In the genomic region with DNA sequence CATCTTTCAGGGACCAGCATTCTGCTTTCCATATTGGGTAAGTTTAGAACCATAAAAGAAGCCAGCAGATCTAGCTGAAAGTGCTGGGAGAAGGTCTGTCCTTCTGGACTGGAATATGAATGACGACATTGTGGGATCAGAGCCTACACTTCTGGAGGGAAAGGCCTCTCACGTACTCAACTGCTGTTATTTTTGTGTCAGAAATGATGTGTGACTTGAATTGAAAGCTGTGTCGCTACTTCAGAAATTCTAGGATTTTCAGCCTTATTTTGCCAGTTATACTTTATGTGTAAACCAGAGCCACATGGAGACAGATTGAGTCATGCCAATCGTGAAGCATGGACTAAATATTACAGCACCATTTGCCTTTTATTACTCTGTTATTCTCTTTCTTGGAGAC, we compare ENCODE assay signal across 17 cellular contexts.
"Had no signal": no experiment of that assay in that cellular context is flagged by ENCODE, and none has a peak within 500 bp of the region (broad histone marks: within the 10 kb centered on the region; RNA-seq: fewer than 3 reads in every experiment).

No MANE protein-coding gene starts in this region.

- H3K9me3 ChIP-seq: transverse colon had no signal

- H3K27me3 Mint-ChIP-seq: brain; dendritic cell treated with granulocyte-macrophage colony-stimulating factor and Interleukin-4, amounts not matched to agents 40 ng/mL and 50 ng/mL, for 4 days had no signal

- H3K27ac Mint-ChIP-seq: activated CD4-positive, alpha-beta T cell treated with anti-CD3 and anti-CD28 coated beads, Interleukin-2, amount 10 ng/mL, durations not matched to agents 7 days and 5 days; activated naive CD4-positive, alpha-beta T cell treated with anti-CD3 and anti-CD28 coated beads, Interleukin-2, amount 10 ng/mL, durations not matched to agents 7 days and 5 days; activated T-helper 17 cell treated with anti-CD3 and anti-CD28 coated beads, Interleukin-2, amount 50 U/mL, for 72 hours; dendritic cell treated with granulocyte-macrophage colony-stimulating factor and Interleukin-4, amounts not matched to agents 40 ng/mL and 50 ng/mL, for 4 days; immature natural killer cell; natural killer cell treated with Interleukin-12 subunit alpha and Interleukin-12 subunit beta and Interleukin-15 and Interleukin-18, amount 100 ng/mL, for 72 hours; stimulated activated naive CD8-positive, alpha-beta T cell treated with anti-CD3 and anti-CD28 coated beads, Interleukin-15, amount 100 ng/mL, for 72 hours; T-helper 1 cell treated with Interleukin-12 subunit alpha and Interleukin-12 subunit beta and Interleukin-4 antibody, amounts not matched to agents 30 μg/mL and 1 μg/mL, for 36 hours had no signal

- H3K4me1 Mint-ChIP-seq: activated CD4-positive, alpha-beta T cell treated with anti-CD3 and anti-CD28 coated beads, Interleukin-2, amount 10 ng/mL, durations not matched to agents 7 days and 5 days; activated naive CD4-positive, alpha-beta T cell treated with anti-CD3 and anti-CD28 coated beads, Interleukin-2, amount 10 ng/mL, durations not matched to agents 7 days and 5 days; immature natural killer cell; stimulated activated naive CD8-positive, alpha-beta T cell treated with anti-CD3 and anti-CD28 coated beads, Interleukin-15, amount 100 ng/mL, for 72 hours had no signal

- H3K36me3 ChIP-seq: transverse colon had no signal

- H3K27me3 ChIP-seq: transverse colon had no signal

- H3K4me3 ChIP-seq: transverse colon had no signal

- H3K4me3 Mint-ChIP-seq: activated CD4-positive, alpha-beta T cell treated with anti-CD3 and anti-CD28 coated beads, Interleukin-2, amount 10 ng/mL, durations not matched to agents 7 days and 5 days; activated naive CD4-positive, alpha-beta T cell treated with anti-CD3 and anti-CD28 coated beads, Interleukin-2, amount 10 ng/mL, durations not matched to agents 7 days and 5 days; activated T-helper 17 cell treated with anti-CD3 and anti-CD28 coated beads, Interleukin-2, amount 50 U/mL, for 72 hours; brain; dendritic cell treated with granulocyte-macrophage colony-stimulating factor and Interleukin-4, amounts not matched to agents 40 ng/mL and 50 ng/mL, for 4 days; immature natural killer cell; natural killer cell treated with Interleukin-12 subunit alpha and Interleukin-12 subunit beta and Interleukin-15 and Interleukin-18, amount 100 ng/mL, for 72 hours; stimulated activated naive CD8-positive, alpha-beta T cell treated with anti-CD3 and anti-CD28 coated beads, Interleukin-15, amount 100 ng/mL, for 72 hours; T-helper 1 cell treated with Interleukin-12 subunit alpha and Interleukin-12 subunit beta and Interleukin-4 antibody, amounts not matched to agents 30 μg/mL and 1 μg/mL, for 36 hours had no signal

- H3K9me3 Mint-ChIP-seq: activated naive CD4-positive, alpha-beta T cell treated with anti-CD3 and anti-CD28 coated beads, Interleukin-2, amount 10 ng/mL, durations not matched to agents 7 days and 5 days; activated T-helper 17 cell treated with anti-CD3 and anti-CD28 coated beads, Interleukin-2, amount 50 U/mL, for 72 hours; brain; dendritic cell treated with granulocyte-macrophage colony-stimulating factor and Interleukin-4, amounts not matched to agents 40 ng/mL and 50 ng/mL, for 4 days; stimulated activated naive CD8-positive, alpha-beta T cell treated with anti-CD3 and anti-CD28 coated beads, Interleukin-15, amount 100 ng/mL, for 72 hours; T-helper 1 cell treated with Interleukin-12 subunit alpha and Interleukin-12 subunit beta and Interleukin-4 antibody, amounts not matched to agents 30 μg/mL and 1 μg/mL, for 36 hours had no signal

- DNase-seq: activated CD4-positive, alpha-beta T cell treated with anti-CD3 and anti-CD28 coated beads, Interleukin-2, amount 10 ng/mL, durations not matched to agents 7 days and 5 days; activated CD4-positive, CD25-positive, alpha-beta regulatory T cell; activated naive CD4-positive, alpha-beta T cell treated with anti-CD3 and anti-CD28 coated beads, Interleukin-2, amount 10 ng/mL, durations not matched to agents 7 days and 5 days; activated T-cell treated with anti-CD3 and anti-CD28 coated beads for 4 hours; cerebellar nuclear complex; glutamatergic neuron; immature natural killer cell; left cardiac atrium; stimulated activated CD4-positive, alpha-beta T cell treated with anti-CD3 and anti-CD28 coated beads, Interleukin-15, amount 100 ng/mL, for 24 hours; stimulated activated CD4-positive, alpha-beta T cell treated with anti-CD3 and anti-CD28 coated beads, Interleukin-4, amount 100 ng/mL, for 24 hours; stimulated activated naive CD8-positive, alpha-beta T cell treated with anti-CD3 and anti-CD28 coated beads, Interleukin-15, amount 100 ng/mL, for 72 hours; transverse colon had no signal

- H3K36me3 Mint-ChIP-seq: activated naive CD4-positive, alpha-beta T cell treated with anti-CD3 and anti-CD28 coated beads, Interleukin-2, amount 10 ng/mL, durations not matched to agents 7 days and 5 days; immature natural killer cell; natural killer cell treated with Interleukin-12 subunit alpha and Interleukin-12 subunit beta and Interleukin-15 and Interleukin-18, amount 100 ng/mL, for 72 hours had no signal

- H3K27ac ChIP-seq: transverse colon had no signal

- ATAC-seq: activated T-helper 17 cell treated with anti-CD3 and anti-CD28 coated beads, Interleukin-2, amount 50 U/mL, for 72 hours; left cardiac atrium; natural killer cell treated with Interleukin-12 subunit alpha and Interleukin-12 subunit beta and Interleukin-15 and Interleukin-18, amount 100 ng/mL, for 72 hours; stimulated activated naive CD8-positive, alpha-beta T cell treated with anti-CD3 and anti-CD28 coated beads, Interleukin-15, amount 100 ng/mL, for 72 hours had no signal

- H3K4me1 ChIP-seq: transverse colon had no signal
